ENCODE assay signal across 18 cellular contexts in genomic region chr2:29260151-29260772, GRCh38.
DNase-seq lines count a peak whose midpoint lies in the region; ATAC-seq and TF ChIP-seq lines count a peak whose summit lies in the region.
"Had no signal": no experiment of that assay in that cellular context is flagged by ENCODE, and none has a peak within 500 bp of the region (broad histone marks: within the 10 kb centered on the region; RNA-seq: fewer than 3 reads in every experiment).

No MANE protein-coding gene starts in this region.

- H3K4me1 Mint-ChIP-seq in HFFc6 (ENCODE audit: low read depth), result peaks cover 24% of the 10 kb centered on the region

- in situ Hi-C loops in astrocyte of the spinal cord (cut with HindIII; ENCODE audit: low sequenced_read_pairs), result no loop called here

- H3K27me3 Mint-ChIP-seq in HFFc6 (ENCODE audit: insufficient read depth), result peaks cover 15% of the 10 kb centered on the region

- peak; percentile 64 for DNase-seq in A172 (ENCODE audit: low spot score)
- DNase-seq in HFFc6, result peak; percentile 19
- peak; percentile 72 for DNase-seq in astrocyte of the spinal cord (ENCODE audit: low read depth, low spot score)
- DNase-seq in fibroblast of villous mesenchyme (ENCODE audit: low read depth), result peak; percentile 63
- no peak for DNase-seq in effector CD8-positive, alpha-beta T cell (lab: John Stamatoyannopoulos, UW)
- no peak for DNase-seq in NCI-H1092 treated with DMSO at 0.1 percent for 48 hours (lab: John Stamatoyannopoulos, UW)
- DNase-seq: ACHN; activated CD4-positive, CD25-positive, alpha-beta regulatory T cell treated with anti-CD3 and anti-CD28 coated beads, Interleukin-2, amount 50 U/mL, for 72 hours; COR-L47; esophagus squamous epithelium; mesendoderm; NCI-H2029; NCI-H748 treated with DMSO at 0.1 percent for 48 hours; T-helper 17 cell had no signal

- no peak overlapping the region for H3K27ac Mint-ChIP-seq in HFFc6
- H3K27ac Mint-ChIP-seq: stimulated activated naive CD8-positive, alpha-beta T cell treated with anti-CD3 and anti-CD28 coated beads, Interleukin-15, Interleukin-2, amounts not matched to agents 100 ng/mL and 50 ng/mL, for 24 hours; T-helper 17 cell had no signal

- TF ChIP-seq CTCF in HFFc6 (IDR thresholded peaks at IDR 0.05) (no peak), astrocyte of the spinal cord (IDR thresholded peaks at IDR 0.05; ENCODE audit: low read depth, low read length) (no peak), fibroblast of villous mesenchyme (IDR thresholded peaks at IDR 0.05; ENCODE audit: insufficient read depth, low read depth, low read length) (no peak)

- H3K36me3 Mint-ChIP-seq in HFFc6 (ENCODE audit: low read depth), result no peaks in the 10 kb centered on the region; the same call in 1 of the 2 replicates
- H3K36me3 Mint-ChIP-seq: activated naive CD4-positive, alpha-beta T cell treated with anti-CD3 and anti-CD28 coated beads, Interleukin-2, amount 50 U/mL, for 72 hours had no signal

- peaks cover 4% of the 10 kb centered on the region; the same call in 1 of the 2 replicates for H3K9me3 Mint-ChIP-seq in HFFc6

- H3K4me3 Mint-ChIP-seq in HFFc6, result 0 out of 2 replicates have a peak overlapping the region, but pooled peaks have one; percentile 8
- H3K4me3 Mint-ChIP-seq: stimulated activated naive CD8-positive, alpha-beta T cell treated with anti-CD3 and anti-CD28 coated beads, Interleukin-15, Interleukin-2, amounts not matched to agents 100 ng/mL and 50 ng/mL, for 24 hours; T-helper 17 cell had no signal

- H3K4me3 ChIP-seq in astrocyte of the spinal cord (ENCODE audit: low read depth, low read length) (no peak overlapping the region), fibroblast of villous mesenchyme (ENCODE audit: low read depth, low read length) (no peak overlapping the region)
- H3K4me3 ChIP-seq: esophagus squamous epithelium had no signal

- ATAC-seq in HG03097 (IDR thresholded peaks at IDR 0.05; ENCODE audit: low FRiP score, unreplicated experiment), result no peak
- ATAC-seq in HG02610 (IDR thresholded peaks at IDR 0.05; ENCODE audit: unreplicated experiment), result no peak
- ATAC-seq: activated naive CD4-positive, alpha-beta T cell treated with anti-CD3 and anti-CD28 coated beads, Interleukin-2, amount 50 U/mL, for 72 hours; T-helper 17 cell had no signal

Comparison
In these comparisons a context has a peak if more than half of its experiments do, and no peak if none do; other contexts are left out.
1. DNase-seq: peak in A172 (single experiment), HFFc6 (single experiment), astrocyte of the spinal cord (single experiment) and fibroblast of villous mesenchyme (single experiment); none in effector CD8-positive, alpha-beta T cell (single experiment) and NCI-H1092 treated with DMSO at 0.1 percent for 48 hours (single experiment).